8 cellular contexts compared by ENCODE assay signal in genomic region chr7:106599343-106599698, GRCh38.
DNase-seq lines count a peak whose midpoint lies in the region; ATAC-seq, FAIRE-seq and TF ChIP-seq lines count a peak whose summit lies in the region.
"Had no signal": no experiment of that assay in that cellular context is flagged by ENCODE, and none has a peak within 500 bp of the region (broad histone marks: within the 10 kb centered on the region; RNA-seq: fewer than 3 reads in every experiment).

No MANE protein-coding gene starts in this region.

- H3K27me3 ChIP-seq in Loucy (ENCODE audit: insufficient read depth, low read length, poor library complexity, severe bottlenecking) (no peaks in the 10 kb centered on the region), endothelial cell of umbilical vein (ENCODE audit: control insufficient read depth in 2 of 2, insufficient read depth in 2 of 2, low read length in 2 of 2) (no peaks in the 10 kb centered on the region), psoas muscle (ENCODE audit: insufficient read depth in 3 of 3, low read length in 2 of 3) (peaks cover 0 to 5% (median 0%) of the 10 kb centered on the region in 3 donors)

- intact Hi-C loops in endothelial cell of umbilical vein (cut with micrococcal nuclease), result loop anchor here (10.0 kb wide), 1 partner anchor 445 kb away; the partner anchor contains the start of gene PRKAR2B
- intact Hi-C loops in psoas muscle (cut with DNase I), result no loop called here

- DNase-seq in NCI-H526 treated with DMSO at 0.1 percent for 48 hours (lab: John Stamatoyannopoulos, UW) (peak; percentile 74), endothelial cell of umbilical vein (ENCODE audit: low read depth, low spot score) (no peak), psoas muscle (no peak), NCI-H524 (lab: John Stamatoyannopoulos, UW) (no peak), SKM-1 (lab: John Stamatoyannopoulos, UW; ENCODE audit: unreplicated experiment) (no peak)

- no peaks in the 10 kb centered on the region for H3K36me3 ChIP-seq in Loucy (ENCODE audit: insufficient read depth, low read length)
- no peaks in the 10 kb centered on the region for H3K36me3 ChIP-seq in endothelial cell of umbilical vein (ENCODE audit: control insufficient read depth in 2 of 2, extremely low read depth in 1 of 2, insufficient read depth in 2 of 2, low read length in 2 of 2)
- no peaks in the 10 kb centered on the region for H3K36me3 ChIP-seq in psoas muscle (ENCODE audit: insufficient read depth in 1 of 2, low read depth in 1 of 2)
- H3K36me3 ChIP-seq: thoracic aorta had no signal

- H3K4me1 ChIP-seq in Loucy (ENCODE audit: insufficient read depth, low read length, poor library complexity, severe bottlenecking) (peaks cover 1% of the 10 kb centered on the region), endothelial cell of umbilical vein (ENCODE audit: control insufficient read depth, extremely low read depth, insufficient read depth, low read length) (peaks cover 3% of the 10 kb centered on the region), psoas muscle (no peaks in the 10 kb centered on the region)

- POLR2A ChIA-PET in endothelial cell of umbilical vein (lab: Charles Lee), result interaction anchor here (1.0 kb wide), 1 partner anchor 9 kb away, joined by 3 read pairs; no protein-coding TSS in a partner anchor

- CTCF ChIA-PET in endothelial cell of umbilical vein (lab: Charles Lee), result interaction anchor here (1.0 to 2.3 kb wide), 11 partner anchors 9 to 423 kb away, joined by 3 to 20 read pairs (median 6); partner anchors contain the start of gene CCDC71L

- H3K9me1 ChIP-seq in endothelial cell of umbilical vein (replicated peaks; ENCODE audit: control insufficient read depth, extremely low read depth, insufficient read depth, low read length), result no peaks in the 10 kb centered on the region

- no peak for ATAC-seq in psoas muscle
- ATAC-seq in HG03139 (IDR thresholded peaks at IDR 0.05; ENCODE audit: unreplicated experiment), result no peak

- H3F3A ChIP-seq in Loucy (ENCODE audit: low read depth), result no peaks in the 10 kb centered on the region

- H2AFZ ChIP-seq in Loucy (ENCODE audit: low read length) (peak overlapping the region; percentile 96), endothelial cell of umbilical vein (ENCODE audit: low read depth, low read length) (peak overlapping the region; percentile 74)

- H3K9me2 ChIP-seq in Loucy (replicated peaks; ENCODE audit: low read depth, low read length), result no peaks in the 10 kb centered on the region

- no peak for TF ChIP-seq CTCF in Loucy (conservative IDR thresholded peaks at IDR 0.05; ENCODE audit: low read length)
- TF ChIP-seq CTCF in endothelial cell of umbilical vein (IDR thresholded peaks at IDR 0.05; ENCODE audit: extremely low read depth in 1 of 2, insufficient read depth in 1 of 2, low read depth in 1 of 2, low read length in 2 of 2), result no peak
- TF ChIP-seq CTCF in psoas muscle (IDR thresholded peaks at IDR 0.05), result no peak

- no peak for FAIRE-seq in endothelial cell of umbilical vein (lab: Jason Lieb, UNC)

- no peaks in the 10 kb centered on the region for H3K9me3 ChIP-seq in Loucy (ENCODE audit: insufficient read depth, low read depth, low read length)
- H3K9me3 ChIP-seq in endothelial cell of umbilical vein (replicated peaks; ENCODE audit: control insufficient read depth, insufficient read depth, low read length), result no peaks in the 10 kb centered on the region
- H3K9me3 ChIP-seq in psoas muscle, result no peaks in the 10 kb centered on the region
- H3K9me3 ChIP-seq: thoracic aorta had no signal

- H3K9ac ChIP-seq in Loucy (ENCODE audit: low read depth, low read length, poor library complexity, severe bottlenecking) (no peak overlapping the region), endothelial cell of umbilical vein (replicated peaks; ENCODE audit: extremely low read depth, insufficient read depth, low read length) (no peak overlapping the region)

- no peak for TF ChIP-seq POLR2A in endothelial cell of umbilical vein (IDR thresholded peaks at IDR 0.05; ENCODE audit: low read depth, low read length)

- dilution Hi-C loops in endothelial cell of umbilical vein (cut with MboI; ENCODE audit: extremely low pct_ligation_motif_present, low sequenced_read_pairs), result no loop called here

- peak overlapping the region; percentile 53 for H3K4me3 ChIP-seq in Loucy (ENCODE audit: low read length, poor library complexity, severe bottlenecking)
- H3K4me3 ChIP-seq in endothelial cell of umbilical vein (replicated peaks in 1 of 3; ENCODE audit: insufficient read depth in 1 of 3, low read depth in 1 of 3, low read length in 3 of 3), result no peak overlapping the region
- H3K4me3 ChIP-seq in psoas muscle, result peak overlapping the region; percentile 67

- WGBS in psoas muscle, 3 donors, result 58 to 65% (median 58%) methylated on average over 3 of the region's 3 CpGs

- no TSS peak for BruUV-seq in endothelial cell of umbilical vein (replicated peaks; lab: Mats Ljungman, UMichigan)

- no peak overlapping the region for H3K27ac ChIP-seq in endothelial cell of umbilical vein (ENCODE audit: insufficient read depth, low read depth, low read length)
- H3K27ac ChIP-seq in psoas muscle, result no peak overlapping the region
- H3K27ac ChIP-seq: thoracic aorta had no signal

- no peaks in the 10 kb centered on the region for H4K20me1 ChIP-seq in Loucy (ENCODE audit: insufficient read depth, low read length, poor library complexity, severe bottlenecking)
- no peaks in the 10 kb centered on the region for H4K20me1 ChIP-seq in endothelial cell of umbilical vein (replicated peaks; ENCODE audit: control insufficient read depth, extremely low read depth, insufficient read depth, low read length)

- H3K79me2 ChIP-seq in Loucy (ENCODE audit: insufficient read depth, low read length) (no peaks in the 10 kb centered on the region), endothelial cell of umbilical vein (ENCODE audit: control insufficient read depth, insufficient read depth, low read length) (no peaks in the 10 kb centered on the region)

- peak overlapping the region; percentile 61 for H3K4me2 ChIP-seq in Loucy (ENCODE audit: low read depth, low read length, poor library complexity, severe bottlenecking)
- H3K4me2 ChIP-seq in endothelial cell of umbilical vein (ENCODE audit: insufficient read depth, low read length), result no peak overlapping the region

TF ChIP-seq in endothelial cell of umbilical vein, 7 proteins besides CTCF, POLR2A, EP300 and RAD21:
- TF ChIP-seq JUN (IDR thresholded peaks at IDR 0.05; ENCODE audit: borderline replicate concordance, insufficient read depth, insufficient read length, low read depth) (no peak), FOS (IDR thresholded peaks at IDR 0.05; ENCODE audit: borderline replicate concordance, insufficient read depth, low read length) (no peak), MYC (IDR thresholded peaks at IDR 0.05; ENCODE audit: low read depth, low read length) (no peak), POLR2AphosphoS5 (IDR thresholded peaks at IDR 0.05; ENCODE audit: insufficient read depth, low read depth, low read length) (no peak), EZH2 (IDR thresholded peaks at IDR 0.05; ENCODE audit: borderline replicate concordance, low read depth, low read length, severe bottlenecking) (no peak)
TF ChIP-seq in endothelial cell of umbilical vein: peak in this region for 0.

Comparison
In these comparisons a context has a peak if more than half of its experiments do, and no peak if none do; other contexts are left out.
1. H3K4me3 ChIP-seq: peak in Loucy (single experiment) and psoas muscle (single experiment); none in endothelial cell of umbilical vein (0 of 3).